Comparison of ENCODE assay signal across 1 cellular context in the genomic region with DNA sequence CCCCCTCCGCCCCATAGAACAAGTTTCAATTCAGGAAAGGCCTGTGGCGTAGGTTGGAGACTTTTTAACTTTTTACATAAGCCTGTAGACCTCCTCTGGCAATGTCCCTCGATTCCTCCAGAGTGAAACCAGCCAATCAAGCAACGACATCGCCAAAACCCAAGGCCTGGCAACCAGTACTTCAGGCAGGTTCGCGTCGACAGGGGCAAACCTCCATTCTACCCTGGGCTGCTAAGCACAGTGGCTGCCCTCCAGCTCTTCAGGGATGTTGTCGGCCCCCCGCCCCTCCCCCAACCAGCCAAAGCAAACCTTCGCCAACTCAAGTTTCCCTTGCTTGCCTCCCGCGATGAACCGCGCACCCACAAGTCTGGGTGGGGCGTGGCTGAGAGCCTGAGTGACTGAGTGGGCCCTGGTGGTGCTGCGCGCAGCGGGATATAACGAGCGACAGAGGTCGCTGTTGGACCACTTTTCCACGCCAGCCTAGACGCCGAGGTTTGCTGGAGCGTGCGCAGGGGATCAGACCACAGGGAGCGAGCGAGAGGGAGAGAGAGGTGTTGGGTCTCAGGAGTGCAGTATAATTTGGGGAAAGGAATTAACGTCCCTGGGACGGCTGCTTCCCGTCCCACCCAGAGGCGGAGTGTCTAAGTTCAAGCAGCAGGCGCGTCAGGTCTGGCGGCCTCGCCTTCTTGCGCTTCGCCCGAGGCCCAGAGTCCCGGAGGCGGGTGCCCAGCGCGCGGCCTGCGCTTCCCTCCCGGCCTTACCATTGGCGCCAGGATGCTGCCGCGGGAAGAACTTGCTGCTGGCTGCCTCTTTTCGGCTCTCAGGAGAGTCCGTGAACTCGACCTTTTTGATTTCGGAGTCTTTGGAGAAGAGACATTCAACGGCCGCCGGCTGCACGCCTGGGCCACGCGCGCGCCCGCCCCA.
TF ChIP-seq lines count a peak whose summit lies in the region.

No MANE protein-coding gene starts in this region.

TF ChIP-seq in WTC11, 78 proteins besides CTCF, POLR2A, EP300 and RAD21 (continued from another document and continues in another):
- TF ChIP-seq FOXJ3 (CRISPR knock-in tag; IDR thresholded peaks at IDR 0.05; ENCODE audit: borderline replicate concordance) (no peak), GRHL2 (CRISPR knock-in tag; IDR thresholded peaks at IDR 0.05; ENCODE audit: insufficient replicate concordance, severe bottlenecking) (no peak), IRF2 (CRISPR knock-in tag; IDR thresholded peaks at IDR 0.05; ENCODE audit: borderline replicate concordance, low read depth) (no peak), ARID4B (CRISPR knock-in tag; IDR thresholded peaks at IDR 0.05; ENCODE audit: borderline replicate concordance) (peak; percentile 60; the same call in 1 of the 2 replicates), ZNF263 (CRISPR knock-in tag; IDR thresholded peaks at IDR 0.05; ENCODE audit: low read depth) (no peak), JAZF1 (CRISPR knock-in tag; IDR thresholded peaks at IDR 0.05) (no peak), ERG (CRISPR knock-in tag; IDR thresholded peaks at IDR 0.05) (no peak), TEAD1 (CRISPR knock-in tag; IDR thresholded peaks at IDR 0.05) (peak; percentile 75), ZNF232 (CRISPR knock-in tag; IDR thresholded peaks at IDR 0.05) (no peak), ZBTB43 (CRISPR knock-in tag; IDR thresholded peaks at IDR 0.05) (0 out of 2 replicates have a peak, but pooled peaks have one; percentile 46), ZNF138 (CRISPR knock-in tag; conservative IDR thresholded peaks at IDR 0.05) (0 out of 2 replicates have a peak, but pooled peaks have one; percentile 21), FOXP1 (CRISPR knock-in tag; IDR thresholded peaks at IDR 0.05; ENCODE audit: borderline replicate concordance) (peak; percentile 89)
- TF ChIP-seq, protein P1, sequence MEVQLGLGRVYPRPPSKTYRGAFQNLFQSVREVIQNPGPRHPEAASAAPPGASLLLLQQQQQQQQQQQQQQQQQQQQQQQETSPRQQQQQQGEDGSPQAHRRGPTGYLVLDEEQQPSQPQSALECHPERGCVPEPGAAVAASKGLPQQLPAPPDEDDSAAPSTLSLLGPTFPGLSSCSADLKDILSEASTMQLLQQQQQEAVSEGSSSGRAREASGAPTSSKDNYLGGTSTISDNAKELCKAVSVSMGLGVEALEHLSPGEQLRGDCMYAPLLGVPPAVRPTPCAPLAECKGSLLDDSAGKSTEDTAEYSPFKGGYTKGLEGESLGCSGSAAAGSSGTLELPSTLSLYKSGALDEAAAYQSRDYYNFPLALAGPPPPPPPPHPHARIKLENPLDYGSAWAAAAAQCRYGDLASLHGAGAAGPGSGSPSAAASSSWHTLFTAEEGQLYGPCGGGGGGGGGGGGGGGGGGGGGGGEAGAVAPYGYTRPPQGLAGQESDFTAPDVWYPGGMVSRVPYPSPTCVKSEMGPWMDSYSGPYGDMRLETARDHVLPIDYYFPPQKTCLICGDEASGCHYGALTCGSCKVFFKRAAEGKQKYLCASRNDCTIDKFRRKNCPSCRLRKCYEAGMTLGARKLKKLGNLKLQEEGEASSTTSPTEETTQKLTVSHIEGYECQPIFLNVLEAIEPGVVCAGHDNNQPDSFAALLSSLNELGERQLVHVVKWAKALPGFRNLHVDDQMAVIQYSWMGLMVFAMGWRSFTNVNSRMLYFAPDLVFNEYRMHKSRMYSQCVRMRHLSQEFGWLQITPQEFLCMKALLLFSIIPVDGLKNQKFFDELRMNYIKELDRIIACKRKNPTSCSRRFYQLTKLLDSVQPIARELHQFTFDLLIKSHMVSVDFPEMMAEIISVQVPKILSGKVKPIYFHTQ (CRISPR knock-in tag; IDR thresholded peaks at IDR 0.05): no peak
- TF ChIP-seq, protein P2, sequence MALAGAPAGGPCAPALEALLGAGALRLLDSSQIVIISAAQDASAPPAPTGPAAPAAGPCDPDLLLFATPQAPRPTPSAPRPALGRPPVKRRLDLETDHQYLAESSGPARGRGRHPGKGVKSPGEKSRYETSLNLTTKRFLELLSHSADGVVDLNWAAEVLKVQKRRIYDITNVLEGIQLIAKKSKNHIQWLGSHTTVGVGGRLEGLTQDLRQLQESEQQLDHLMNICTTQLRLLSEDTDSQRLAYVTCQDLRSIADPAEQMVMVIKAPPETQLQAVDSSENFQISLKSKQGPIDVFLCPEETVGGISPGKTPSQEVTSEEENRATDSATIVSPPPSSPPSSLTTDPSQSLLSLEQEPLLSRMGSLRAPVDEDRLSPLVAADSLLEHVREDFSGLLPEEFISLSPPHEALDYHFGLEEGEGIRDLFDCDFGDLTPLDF (CRISPR knock-in tag; IDR thresholded peaks at IDR 0.05): peak; percentile 62; the same call in 1 of the 2 replicates
- TF ChIP-seq, protein P3, sequence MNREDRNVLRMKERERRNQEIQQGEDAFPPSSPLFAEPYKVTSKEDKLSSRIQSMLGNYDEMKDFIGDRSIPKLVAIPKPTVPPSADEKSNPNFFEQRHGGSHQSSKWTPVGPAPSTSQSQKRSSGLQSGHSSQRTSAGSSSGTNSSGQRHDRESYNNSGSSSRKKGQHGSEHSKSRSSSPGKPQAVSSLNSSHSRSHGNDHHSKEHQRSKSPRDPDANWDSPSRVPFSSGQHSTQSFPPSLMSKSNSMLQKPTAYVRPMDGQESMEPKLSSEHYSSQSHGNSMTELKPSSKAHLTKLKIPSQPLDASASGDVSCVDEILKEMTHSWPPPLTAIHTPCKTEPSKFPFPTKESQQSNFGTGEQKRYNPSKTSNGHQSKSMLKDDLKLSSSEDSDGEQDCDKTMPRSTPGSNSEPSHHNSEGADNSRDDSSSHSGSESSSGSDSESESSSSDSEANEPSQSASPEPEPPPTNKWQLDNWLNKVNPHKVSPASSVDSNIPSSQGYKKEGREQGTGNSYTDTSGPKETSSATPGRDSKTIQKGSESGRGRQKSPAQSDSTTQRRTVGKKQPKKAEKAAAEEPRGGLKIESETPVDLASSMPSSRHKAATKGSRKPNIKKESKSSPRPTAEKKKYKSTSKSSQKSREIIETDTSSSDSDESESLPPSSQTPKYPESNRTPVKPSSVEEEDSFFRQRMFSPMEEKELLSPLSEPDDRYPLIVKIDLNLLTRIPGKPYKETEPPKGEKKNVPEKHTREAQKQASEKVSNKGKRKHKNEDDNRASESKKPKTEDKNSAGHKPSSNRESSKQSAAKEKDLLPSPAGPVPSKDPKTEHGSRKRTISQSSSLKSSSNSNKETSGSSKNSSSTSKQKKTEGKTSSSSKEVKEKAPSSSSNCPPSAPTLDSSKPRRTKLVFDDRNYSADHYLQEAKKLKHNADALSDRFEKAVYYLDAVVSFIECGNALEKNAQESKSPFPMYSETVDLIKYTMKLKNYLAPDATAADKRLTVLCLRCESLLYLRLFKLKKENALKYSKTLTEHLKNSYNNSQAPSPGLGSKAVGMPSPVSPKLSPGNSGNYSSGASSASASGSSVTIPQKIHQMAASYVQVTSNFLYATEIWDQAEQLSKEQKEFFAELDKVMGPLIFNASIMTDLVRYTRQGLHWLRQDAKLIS (CRISPR knock-in tag; IDR thresholded peaks at IDR 0.05; ENCODE audit: borderline replicate concordance): peak; percentile 45; the same call in 1 of the 2 replicates
- TF ChIP-seq, protein P4, sequence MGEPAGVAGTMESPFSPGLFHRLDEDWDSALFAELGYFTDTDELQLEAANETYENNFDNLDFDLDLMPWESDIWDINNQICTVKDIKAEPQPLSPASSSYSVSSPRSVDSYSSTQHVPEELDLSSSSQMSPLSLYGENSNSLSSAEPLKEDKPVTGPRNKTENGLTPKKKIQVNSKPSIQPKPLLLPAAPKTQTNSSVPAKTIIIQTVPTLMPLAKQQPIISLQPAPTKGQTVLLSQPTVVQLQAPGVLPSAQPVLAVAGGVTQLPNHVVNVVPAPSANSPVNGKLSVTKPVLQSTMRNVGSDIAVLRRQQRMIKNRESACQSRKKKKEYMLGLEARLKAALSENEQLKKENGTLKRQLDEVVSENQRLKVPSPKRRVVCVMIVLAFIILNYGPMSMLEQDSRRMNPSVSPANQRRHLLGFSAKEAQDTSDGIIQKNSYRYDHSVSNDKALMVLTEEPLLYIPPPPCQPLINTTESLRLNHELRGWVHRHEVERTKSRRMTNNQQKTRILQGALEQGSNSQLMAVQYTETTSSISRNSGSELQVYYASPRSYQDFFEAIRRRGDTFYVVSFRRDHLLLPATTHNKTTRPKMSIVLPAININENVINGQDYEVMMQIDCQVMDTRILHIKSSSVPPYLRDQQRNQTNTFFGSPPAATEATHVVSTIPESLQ (CRISPR knock-in tag; IDR thresholded peaks at IDR 0.05): no peak
- TF ChIP-seq, protein P5, sequence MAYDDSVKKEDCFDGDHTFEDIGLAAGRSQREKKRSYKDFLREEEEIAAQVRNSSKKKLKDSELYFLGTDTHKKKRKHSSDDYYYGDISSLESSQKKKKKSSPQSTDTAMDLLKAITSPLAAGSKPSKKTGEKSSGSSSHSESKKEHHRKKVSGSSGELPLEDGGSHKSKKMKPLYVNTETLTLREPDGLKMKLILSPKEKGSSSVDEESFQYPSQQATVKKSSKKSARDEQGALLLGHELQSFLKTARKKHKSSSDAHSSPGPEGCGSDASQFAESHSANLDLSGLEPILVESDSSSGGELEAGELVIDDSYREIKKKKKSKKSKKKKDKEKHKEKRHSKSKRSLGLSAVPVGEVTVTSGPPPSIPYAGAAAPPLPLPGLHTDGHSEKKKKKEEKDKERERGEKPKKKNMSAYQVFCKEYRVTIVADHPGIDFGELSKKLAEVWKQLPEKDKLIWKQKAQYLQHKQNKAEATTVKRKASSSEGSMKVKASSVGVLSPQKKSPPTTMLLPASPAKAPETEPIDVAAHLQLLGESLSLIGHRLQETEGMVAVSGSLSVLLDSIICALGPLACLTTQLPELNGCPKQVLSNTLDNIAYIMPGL (CRISPR knock-in tag; IDR thresholded peaks at IDR 0.05): peak; percentile 34; the same call in 1 of the 2 replicates
- TF ChIP-seq, protein P6, sequence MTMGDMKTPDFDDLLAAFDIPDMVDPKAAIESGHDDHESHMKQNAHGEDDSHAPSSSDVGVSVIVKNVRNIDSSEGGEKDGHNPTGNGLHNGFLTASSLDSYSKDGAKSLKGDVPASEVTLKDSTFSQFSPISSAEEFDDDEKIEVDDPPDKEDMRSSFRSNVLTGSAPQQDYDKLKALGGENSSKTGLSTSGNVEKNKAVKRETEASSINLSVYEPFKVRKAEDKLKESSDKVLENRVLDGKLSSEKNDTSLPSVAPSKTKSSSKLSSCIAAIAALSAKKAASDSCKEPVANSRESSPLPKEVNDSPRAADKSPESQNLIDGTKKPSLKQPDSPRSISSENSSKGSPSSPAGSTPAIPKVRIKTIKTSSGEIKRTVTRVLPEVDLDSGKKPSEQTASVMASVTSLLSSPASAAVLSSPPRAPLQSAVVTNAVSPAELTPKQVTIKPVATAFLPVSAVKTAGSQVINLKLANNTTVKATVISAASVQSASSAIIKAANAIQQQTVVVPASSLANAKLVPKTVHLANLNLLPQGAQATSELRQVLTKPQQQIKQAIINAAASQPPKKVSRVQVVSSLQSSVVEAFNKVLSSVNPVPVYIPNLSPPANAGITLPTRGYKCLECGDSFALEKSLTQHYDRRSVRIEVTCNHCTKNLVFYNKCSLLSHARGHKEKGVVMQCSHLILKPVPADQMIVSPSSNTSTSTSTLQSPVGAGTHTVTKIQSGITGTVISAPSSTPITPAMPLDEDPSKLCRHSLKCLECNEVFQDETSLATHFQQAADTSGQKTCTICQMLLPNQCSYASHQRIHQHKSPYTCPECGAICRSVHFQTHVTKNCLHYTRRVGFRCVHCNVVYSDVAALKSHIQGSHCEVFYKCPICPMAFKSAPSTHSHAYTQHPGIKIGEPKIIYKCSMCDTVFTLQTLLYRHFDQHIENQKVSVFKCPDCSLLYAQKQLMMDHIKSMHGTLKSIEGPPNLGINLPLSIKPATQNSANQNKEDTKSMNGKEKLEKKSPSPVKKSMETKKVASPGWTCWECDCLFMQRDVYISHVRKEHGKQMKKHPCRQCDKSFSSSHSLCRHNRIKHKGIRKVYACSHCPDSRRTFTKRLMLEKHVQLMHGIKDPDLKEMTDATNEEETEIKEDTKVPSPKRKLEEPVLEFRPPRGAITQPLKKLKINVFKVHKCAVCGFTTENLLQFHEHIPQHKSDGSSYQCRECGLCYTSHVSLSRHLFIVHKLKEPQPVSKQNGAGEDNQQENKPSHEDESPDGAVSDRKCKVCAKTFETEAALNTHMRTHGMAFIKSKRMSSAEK (CRISPR knock-in tag; IDR thresholded peaks at IDR 0.05; ENCODE audit: borderline replicate concordance): no peak
